ENCODE assay signal across 9 cellular contexts in the genomic region with DNA sequence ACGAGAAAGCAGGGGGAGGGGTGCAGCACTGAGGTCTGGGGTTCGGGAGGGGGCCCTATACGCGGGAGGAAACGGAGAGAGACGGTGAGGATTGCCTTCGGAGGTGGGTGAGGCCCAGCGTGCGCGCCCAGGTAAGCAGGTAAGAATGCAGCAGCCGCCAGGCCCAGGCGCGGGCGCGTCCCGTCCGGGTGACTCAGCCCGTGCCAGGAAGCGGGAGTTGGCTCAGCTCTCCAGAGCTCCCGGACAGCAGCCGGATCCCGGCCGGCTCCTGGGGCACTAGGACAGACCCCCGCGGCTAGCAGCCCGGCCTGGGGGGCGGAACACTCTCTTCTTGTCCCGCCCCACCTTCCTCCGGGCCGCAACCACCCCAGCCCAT. TPM values are rescaled to one million over a fixed set of nuclear protein-coding genes. Genes with fewer than 3 reads are reported as not detected.
DNase-seq lines count a peak whose midpoint lies in the region; ATAC-seq and TF ChIP-seq lines count a peak whose summit lies in the region.
"Had no signal": no experiment of that assay in that cellular context is flagged by ENCODE, and none has a peak within 500 bp of the region (broad histone marks: within the 10 kb centered on the region; RNA-seq: fewer than 3 reads in every experiment).

No MANE protein-coding gene starts in this region.

- no peak overlapping the region for H3K27ac Mint-ChIP-seq in natural killer cell
- no peak overlapping the region for H3K27ac Mint-ChIP-seq in natural killer cell treated with Interleukin-12 subunit alpha and Interleukin-12 subunit beta and Interleukin-15 and Interleukin-18, amount 100 ng/mL, for 72 hours
- no peak overlapping the region for H3K27ac Mint-ChIP-seq in T-helper 2 cell treated with Interferon-gamma antibody and Interleukin-4, amounts not matched to agents 5 μg/mL and 100 μg/mL, for 36 hours

- no peak for DNase-seq in natural killer cell
- no peak for DNase-seq in natural killer cell treated with Interleukin-12 subunit alpha and Interleukin-12 subunit beta and Interleukin-15 and Interleukin-18, amount 100 ng/mL, for 72 hours (ENCODE audit: low spot score)
- DNase-seq in epithelial cell of proximal tubule (ENCODE audit: low read depth): no peak
- peak; percentile 58 for DNase-seq in mucosa of gallbladder (ENCODE audit: low spot score)
- no peak for DNase-seq in SK-N-SH
- DNase-seq in T-helper 2 cell treated with Interferon-gamma antibody and Interleukin-4, amounts not matched to agents 5 μg/mL and 100 μg/mL, for 36 hours (ENCODE audit: low spot score): no peak
- no peak for DNase-seq in NCI-H82 (lab: John Stamatoyannopoulos, UW)
- DNase-seq: NCI-H69 had no signal

- H3F3A ChIP-seq in SK-N-SH (replicated peaks; ENCODE audit: insufficient read depth): no peaks in the 10 kb centered on the region

- WGBS in SK-N-SH (ENCODE audit: low lambda C conversion rate): 97% methylated on average over 7 of the region's 30 CpGs

- H4K20me1 ChIP-seq in SK-N-SH (ENCODE audit: insufficient read depth): no peaks in the 10 kb centered on the region

- no peak for TF ChIP-seq RAD21 in SK-N-SH (IDR thresholded peaks at IDR 0.05; ENCODE audit: low read length)

- H3K4me1 Mint-ChIP-seq in natural killer cell: peaks cover 0 to 19% of the 10 kb centered on the region in 2 donors
- H3K4me1 Mint-ChIP-seq in natural killer cell treated with Interleukin-12 subunit alpha and Interleukin-12 subunit beta and Interleukin-15 and Interleukin-18, amount 100 ng/mL, for 72 hours (ENCODE audit: low read depth in 2 of 2): peaks cover 0 to 13% of the 10 kb centered on the region in 2 donors
- no peaks in the 10 kb centered on the region for H3K4me1 Mint-ChIP-seq in T-helper 2 cell treated with Interferon-gamma antibody and Interleukin-4, amounts not matched to agents 5 μg/mL and 100 μg/mL, for 36 hours (ENCODE audit: low read depth)

- no peaks in the 10 kb centered on the region for H3K36me3 Mint-ChIP-seq in natural killer cell
- no peaks in the 10 kb centered on the region for H3K36me3 Mint-ChIP-seq in natural killer cell treated with Interleukin-12 subunit alpha and Interleukin-12 subunit beta and Interleukin-15 and Interleukin-18, amount 100 ng/mL, for 72 hours
- H3K36me3 Mint-ChIP-seq in T-helper 2 cell treated with Interferon-gamma antibody and Interleukin-4, amounts not matched to agents 5 μg/mL and 100 μg/mL, for 36 hours (ENCODE audit: low read depth): no peaks in the 10 kb centered on the region

- TF ChIP-seq CTCF in natural killer cell (IDR thresholded peaks at IDR 0.05): no peak
- no peak for TF ChIP-seq CTCF in epithelial cell of proximal tubule (conservative IDR thresholded peaks at IDR 0.05; ENCODE audit: low read depth, low read length)
- TF ChIP-seq CTCF in SK-N-SH (IDR thresholded peaks at IDR 0.05): no peak

- no peak overlapping the region for H3K4me2 ChIP-seq in SK-N-SH

- H3K36me3 ChIP-seq in SK-N-SH (replicated peaks in 1 of 2; ENCODE audit: control insufficient read depth in 1 of 2, insufficient read depth in 2 of 2, low read length in 1 of 2): no peaks in the 10 kb centered on the region

- no peak overlapping the region for H2AFZ ChIP-seq in SK-N-SH (ENCODE audit: low read depth)

- H3K27me3 ChIP-seq in SK-N-SH (ENCODE audit: insufficient read depth): peaks cover 2% of the 10 kb centered on the region; the same call in 1 of the 2 replicates

- H3K27ac ChIP-seq in SK-N-SH (ENCODE audit: low read depth in 2 of 2, low read length in 1 of 2): no peak overlapping the region

- intact Hi-C loops in natural killer cell (cut with micrococcal nuclease): no loop called here

- H3K27me3 Mint-ChIP-seq in natural killer cell (ENCODE audit: low read depth in 2 of 2): peaks cover 49 to 56% of the 10 kb centered on the region in 2 donors
- H3K27me3 Mint-ChIP-seq in natural killer cell treated with Interleukin-12 subunit alpha and Interleukin-12 subunit beta and Interleukin-15 and Interleukin-18, amount 100 ng/mL, for 72 hours: peaks cover 35 to 44% of the 10 kb centered on the region in 2 donors
- peaks cover 74% of the 10 kb centered on the region for H3K27me3 Mint-ChIP-seq in T-helper 2 cell treated with Interferon-gamma antibody and Interleukin-4, amounts not matched to agents 5 μg/mL and 100 μg/mL, for 36 hours (ENCODE audit: low read depth)

- POLR2A ChIA-PET in SK-N-SH (lab: Yijun Ruan, JAX): no interaction called here

- no peak for ATAC-seq in natural killer cell
- ATAC-seq in natural killer cell treated with Interleukin-12 subunit alpha and Interleukin-12 subunit beta and Interleukin-15 and Interleukin-18, amount 100 ng/mL, for 72 hours: no peak
- ATAC-seq in HG02870 (IDR thresholded peaks at IDR 0.05; ENCODE audit: unreplicated experiment): no peak

- no peaks in the 10 kb centered on the region for H3K79me2 ChIP-seq in SK-N-SH (ENCODE audit: insufficient read depth)

- H3K9me3 ChIP-seq in SK-N-SH: no peaks in the 10 kb centered on the region

- H3K4me3 Mint-ChIP-seq in natural killer cell: peak overlapping the region; percentile 45
- no peak overlapping the region for H3K4me3 Mint-ChIP-seq in natural killer cell treated with Interleukin-12 subunit alpha and Interleukin-12 subunit beta and Interleukin-15 and Interleukin-18, amount 100 ng/mL, for 72 hours
- no peak overlapping the region for H3K4me3 Mint-ChIP-seq in T-helper 2 cell treated with Interferon-gamma antibody and Interleukin-4, amounts not matched to agents 5 μg/mL and 100 μg/mL, for 36 hours

- H3K4me3 ChIP-seq in epithelial cell of proximal tubule (ENCODE audit: low read depth, low read length) (peak overlapping the region; percentile 37), SK-N-SH (ENCODE audit: low read depth in 2 of 2, low read length in 1 of 2) (no peak overlapping the region)

- TF ChIP-seq EP300 in SK-N-SH (IDR thresholded peaks at IDR 0.05; ENCODE audit: borderline replicate concordance in 1 of 2, low read depth in 1 of 2, low read length in 1 of 2): no peak

- peaks cover 0 to 38% of the 10 kb centered on the region in 2 experiments; a peak in 1 of 4 replicates for H3K4me1 ChIP-seq in SK-N-SH (ENCODE audit: control insufficient read depth in 1 of 2, insufficient read depth in 2 of 2, low read depth in 1 of 2, low read length in 1 of 2)

- no peaks in the 10 kb centered on the region for H3K9me2 ChIP-seq in SK-N-SH

- H3K9ac ChIP-seq in SK-N-SH: no peak overlapping the region

- no peaks in the 10 kb centered on the region for H3K9me3 Mint-ChIP-seq in natural killer cell
- H3K9me3 Mint-ChIP-seq in natural killer cell treated with Interleukin-12 subunit alpha and Interleukin-12 subunit beta and Interleukin-15 and Interleukin-18, amount 100 ng/mL, for 72 hours: no peaks in the 10 kb centered on the region
- H3K9me3 Mint-ChIP-seq in T-helper 2 cell treated with Interferon-gamma antibody and Interleukin-4, amounts not matched to agents 5 μg/mL and 100 μg/mL, for 36 hours: no peaks in the 10 kb centered on the region

- CTCF ChIA-PET in SK-N-SH (lab: Yijun Ruan, JAX): interaction anchor here (0.9 to 1.4 kb wide), 3 partner anchors 13 to 46 kb away, joined by 3 to 5 read pairs (median 4); no protein-coding TSS in a partner anchor

TF ChIP-seq in SK-N-SH, 30 proteins besides CTCF, POLR2A, EP300 and RAD21 (continues in another document):
- TF ChIP-seq JUND (IDR thresholded peaks at IDR 0.05) (no peak), RCOR1 (IDR thresholded peaks at IDR 0.05; ENCODE audit: low read length) (no peak), SIN3A (IDR thresholded peaks at IDR 0.05; ENCODE audit: borderline replicate concordance, low read depth, low read length) (no peak), FOXJ3 (CRISPR knock-in tag; IDR thresholded peaks at IDR 0.05) (no peak), NRF1 (IDR thresholded peaks at IDR 0.05; ENCODE audit: low read depth, low read length) (no peak), TCF12 (IDR thresholded peaks at IDR 0.05) (no peak), GABPA (IDR thresholded peaks at IDR 0.05; ENCODE audit: low read depth) (no peak), GATA2 (CRISPR knock-in tag; IDR thresholded peaks at IDR 0.05) (no peak), SMC3 (IDR thresholded peaks at IDR 0.05; ENCODE audit: low read depth, low read length) (no peak), ELF1 (IDR thresholded peaks at IDR 0.05) (no peak)
- TF ChIP-seq, protein P1, sequence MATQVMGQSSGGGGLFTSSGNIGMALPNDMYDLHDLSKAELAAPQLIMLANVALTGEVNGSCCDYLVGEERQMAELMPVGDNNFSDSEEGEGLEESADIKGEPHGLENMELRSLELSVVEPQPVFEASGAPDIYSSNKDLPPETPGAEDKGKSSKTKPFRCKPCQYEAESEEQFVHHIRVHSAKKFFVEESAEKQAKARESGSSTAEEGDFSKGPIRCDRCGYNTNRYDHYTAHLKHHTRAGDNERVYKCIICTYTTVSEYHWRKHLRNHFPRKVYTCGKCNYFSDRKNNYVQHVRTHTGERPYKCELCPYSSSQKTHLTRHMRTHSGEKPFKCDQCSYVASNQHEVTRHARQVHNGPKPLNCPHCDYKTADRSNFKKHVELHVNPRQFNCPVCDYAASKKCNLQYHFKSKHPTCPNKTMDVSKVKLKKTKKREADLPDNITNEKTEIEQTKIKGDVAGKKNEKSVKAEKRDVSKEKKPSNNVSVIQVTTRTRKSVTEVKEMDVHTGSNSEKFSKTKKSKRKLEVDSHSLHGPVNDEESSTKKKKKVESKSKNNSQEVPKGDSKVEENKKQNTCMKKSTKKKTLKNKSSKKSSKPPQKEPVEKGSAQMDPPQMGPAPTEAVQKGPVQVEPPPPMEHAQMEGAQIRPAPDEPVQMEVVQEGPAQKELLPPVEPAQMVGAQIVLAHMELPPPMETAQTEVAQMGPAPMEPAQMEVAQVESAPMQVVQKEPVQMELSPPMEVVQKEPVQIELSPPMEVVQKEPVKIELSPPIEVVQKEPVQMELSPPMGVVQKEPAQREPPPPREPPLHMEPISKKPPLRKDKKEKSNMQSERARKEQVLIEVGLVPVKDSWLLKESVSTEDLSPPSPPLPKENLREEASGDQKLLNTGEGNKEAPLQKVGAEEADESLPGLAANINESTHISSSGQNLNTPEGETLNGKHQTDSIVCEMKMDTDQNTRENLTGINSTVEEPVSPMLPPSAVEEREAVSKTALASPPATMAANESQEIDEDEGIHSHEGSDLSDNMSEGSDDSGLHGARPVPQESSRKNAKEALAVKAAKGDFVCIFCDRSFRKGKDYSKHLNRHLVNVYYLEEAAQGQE (IDR thresholded peaks at IDR 0.05; ENCODE audit: low read depth, low read length): no peak

RNA-seq across cellular contexts. Expression of gene MDFI, which starts 1.5 kb away (rescaled TPM):
- total RNA-seq in natural killer cell (not detected), epithelial cell of proximal tubule (48.5 and 61.2 TPM in 2 replicates), mucosa of gallbladder (7.3 TPM)
- total RNA-seq in natural killer cell treated with Interleukin-12 subunit alpha and Interleukin-12 subunit beta and Interleukin-15 and Interleukin-18, amount 100 ng/mL, for 72 hours: not detected
- polyA plus RNA-seq in SK-N-SH (2012; rRNA removed): 6.3 and 7.0 TPM in 2 replicates
- 3.2 and 6.5 TPM in 2 replicates for polyA plus RNA-seq in SK-N-SH (2012; cell fraction: cytosol; rRNA removed)
- polyA plus RNA-seq in SK-N-SH (2012; cell fraction: nucleus; rRNA removed): 3.1 and 6.3 TPM in 2 replicates
